ENCODE assay signal across 8 cellular contexts in the genomic region with DNA sequence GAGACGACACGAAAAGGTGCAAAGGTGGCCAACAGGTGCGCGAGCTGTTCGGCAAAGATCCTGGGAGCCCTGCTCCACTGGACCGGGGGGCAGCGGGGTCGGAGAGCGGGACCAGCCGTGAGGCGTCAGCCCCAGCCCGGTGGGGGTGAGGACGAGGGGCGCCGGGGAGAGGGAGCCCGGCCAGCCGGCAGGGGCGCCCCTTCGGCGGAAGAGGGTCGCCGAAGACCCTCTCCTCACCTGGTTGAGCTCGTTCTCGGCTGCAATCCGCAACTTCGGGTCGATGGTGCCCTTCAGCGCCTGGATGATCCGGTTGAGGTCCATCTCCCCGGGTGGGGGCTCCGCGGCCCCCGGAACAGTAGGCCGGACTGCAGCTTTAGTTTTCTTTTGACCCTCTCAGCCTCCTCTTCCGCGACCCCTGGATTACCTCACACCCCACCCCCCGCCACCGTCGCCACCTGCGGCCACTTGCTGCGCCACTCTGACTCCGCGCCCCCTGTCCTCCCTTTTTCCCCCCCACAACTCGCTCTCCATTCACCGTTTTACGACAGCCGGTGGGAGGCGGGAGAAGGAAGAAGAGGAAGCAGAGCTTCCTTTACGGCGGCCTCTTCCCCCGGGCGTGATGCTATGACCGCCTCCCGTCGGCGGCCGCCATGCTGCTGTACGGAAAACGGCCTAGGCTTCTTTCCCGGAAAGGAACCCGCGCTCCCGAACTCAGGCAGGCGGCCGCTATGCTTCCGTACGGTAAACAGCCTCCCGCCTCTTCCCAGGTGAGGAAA. TPM values are rescaled to one million over a fixed set of nuclear protein-coding genes. Genes with fewer than 3 reads are reported as not detected.
DNase-seq lines count a peak whose midpoint lies in the region; ATAC-seq and TF ChIP-seq lines count a peak whose summit lies in the region.

Gene IPO8 (minus strand): TSS at position 543 of the 776 bp plus-strand sequence. CDS start 222 bp downstream, at position 321.

- no peaks in the 10 kb centered on the region for H3K27me3 ChIP-seq in fibroblast of lung (ENCODE audit: control insufficient read depth, insufficient read depth, low read length)

- peaks cover 12% of the 10 kb centered on the region for H3K4me1 Mint-ChIP-seq in activated T-helper 17 cell treated with anti-CD3 and anti-CD28 coated beads, Interleukin-2, amount 50 U/mL, for 72 hours
- H3K4me1 Mint-ChIP-seq in naive thymus-derived CD8-positive, alpha-beta T cell = peaks cover 32 to 54% (median 47%) of the 10 kb centered on the region in 4 donors

- peak within 1 kb of the TSS; percentile 86 to 99 (median 96) for H3K4me3 ChIP-seq in fibroblast of lung (replicated peaks in 1 of 4; ENCODE audit: control extremely low read depth in 1 of 4, insufficient read depth in 1 of 4, low read depth in 3 of 4, low read length in 4 of 4)

- peak within 1 kb of the TSS; percentile 92 for H3K4me3 Mint-ChIP-seq in activated T-helper 17 cell treated with anti-CD3 and anti-CD28 coated beads, Interleukin-2, amount 50 U/mL, for 72 hours
- peak within 1 kb of the TSS; percentile 92 to 100 (median 98) for H3K4me3 Mint-ChIP-seq in naive thymus-derived CD8-positive, alpha-beta T cell

- peak within 1 kb of the TSS; percentile 76 for H3K9ac ChIP-seq in fibroblast of lung (ENCODE audit: insufficient read depth, low read length)

- H3K36me3 Mint-ChIP-seq in activated T-helper 17 cell treated with anti-CD3 and anti-CD28 coated beads, Interleukin-2, amount 50 U/mL, for 72 hours (ENCODE audit: low read depth) = peaks cover 1% of the 10 kb centered on the region
- peaks cover 0 to under 1% (median 0%) of the 10 kb centered on the region in 3 donors for H3K36me3 Mint-ChIP-seq in naive thymus-derived CD8-positive, alpha-beta T cell

- H3K27ac Mint-ChIP-seq in activated T-helper 17 cell treated with anti-CD3 and anti-CD28 coated beads, Interleukin-2, amount 50 U/mL, for 72 hours = peak within 1 kb of the TSS; percentile 97
- peak within 1 kb of the TSS; percentile 94 to 99 (median 96) for H3K27ac Mint-ChIP-seq in naive thymus-derived CD8-positive, alpha-beta T cell

- no peaks in the 10 kb centered on the region for H3K36me3 ChIP-seq in fibroblast of lung (ENCODE audit: control insufficient read depth, insufficient read depth, low read length)

- no peaks in the 10 kb centered on the region for H3K9me3 Mint-ChIP-seq in activated T-helper 17 cell treated with anti-CD3 and anti-CD28 coated beads, Interleukin-2, amount 50 U/mL, for 72 hours
- H3K9me3 Mint-ChIP-seq in naive thymus-derived CD8-positive, alpha-beta T cell = no peaks in the 10 kb centered on the region

- CTCF ChIA-PET in RWPE1 (lab: Yijun Ruan, JAX) = interaction anchor here (0.6 to 0.9 kb wide), 6 partner anchors 15 to 1094 kb away, joined by 3 to 7 read pairs (median 4); no protein-coding TSS in a partner anchor

- peak; percentile 86 for ATAC-seq in activated T-helper 17 cell treated with anti-CD3 and anti-CD28 coated beads, Interleukin-2, amount 50 U/mL, for 72 hours (replicated peaks)
- ATAC-seq in naive thymus-derived CD8-positive, alpha-beta T cell = peak; percentile 85 to 89

- peak within 1 kb of the TSS; percentile 94 for H2AFZ ChIP-seq in fibroblast of lung (ENCODE audit: low read length)

- peak within 1 kb of the TSS; percentile 91 for H3K4me2 ChIP-seq in fibroblast of lung (ENCODE audit: extremely low read depth, insufficient read depth, low read length)

- H3K27ac ChIP-seq in RWPE1 (peak within 1 kb of the TSS; percentile 79), fibroblast of lung (ENCODE audit: insufficient read depth, low read length) (peak within 1 kb of the TSS; percentile 78)

- H3K4me1 ChIP-seq in fibroblast of lung (ENCODE audit: control insufficient read depth, extremely low read depth, insufficient read depth, low read length) = peaks cover 3% of the 10 kb centered on the region

- DNase-seq in ELF-1 (ENCODE audit: low read depth, low spot score) (peak; percentile 97), GOT3 (lab: John Stamatoyannopoulos, UW) (peak; percentile 57), RWPE1 (ENCODE audit: low spot score) (peak; percentile 93), fibroblast of lung (ENCODE audit: low read depth in 2 of 2) (peak; percentile 93)
- peak; percentile 68 to 93 (median 81) for DNase-seq in naive thymus-derived CD8-positive, alpha-beta T cell
- DNase-seq in stimulated activated naive CD4-positive, alpha-beta T cell treated with Interleukin-2 at 50 U/mL for 16 hours (lab: John Stamatoyannopoulos, UW) = peak; percentile 90

- no peaks in the 10 kb centered on the region for H4K20me1 ChIP-seq in fibroblast of lung (ENCODE audit: control insufficient read depth, extremely low read depth, insufficient read depth, low read length)

- TF ChIP-seq CTCF in LNCAP (IDR thresholded peaks at IDR 0.05) (peak; percentile 46), RWPE1 (conservative IDR thresholded peaks at IDR 0.05; ENCODE audit: low read depth) (peak; percentile 39; the same call in 1 of the 2 replicates), fibroblast of lung (conservative IDR thresholded peaks at IDR 0.05 in 1 of 2, IDR thresholded peaks at IDR 0.05 in 1 of 2; ENCODE audit: low read depth in 1 of 2, low read length in 2 of 2) (peak; percentile 25 to 47)

- peaks cover 29% of the 10 kb centered on the region for H3K79me2 ChIP-seq in fibroblast of lung (ENCODE audit: control insufficient read depth, insufficient read depth, low read length)

- POLR2A ChIA-PET in RWPE1 (lab: Yijun Ruan, JAX; ENCODE audit: low non-redundant PET) = interaction anchor here (0.6 to 1.3 kb wide), 4 partner anchors 16 to 562 kb away, joined by 3 to 6 read pairs (median 4); no protein-coding TSS in a partner anchor
- POLR2A ChIA-PET in naive thymus-derived CD8-positive, alpha-beta T cell (lab: Charles Lee) = interaction anchor here (0.8 to 2.4 kb wide), 5 partner anchors 11 to 1315 kb away, joined by 3 to 26 read pairs (median 5); partner anchors contain the start of genes CAPRIN2 and ERGIC2

- no peaks in the 10 kb centered on the region for H3K9me3 ChIP-seq in fibroblast of lung (ENCODE audit: control insufficient read depth, insufficient read depth, low read depth, low read length)

- H3K27me3 Mint-ChIP-seq in activated T-helper 17 cell treated with anti-CD3 and anti-CD28 coated beads, Interleukin-2, amount 50 U/mL, for 72 hours = no peaks in the 10 kb centered on the region
- peaks cover 0 to 4% (median 0%) of the 10 kb centered on the region in 5 donors for H3K27me3 Mint-ChIP-seq in naive thymus-derived CD8-positive, alpha-beta T cell

RNA-seq across cellular contexts. Expression of gene IPO8, which starts in this region (rescaled TPM):
- total RNA-seq in activated T-helper 17 cell treated with anti-CD3 and anti-CD28 coated beads, Interleukin-2, amount 50 U/mL, for 72 hours = 10 to 100 TPM; 33.7 to 48.8 TPM
- 38.0 and 41.5 TPM in 2 replicates for total RNA-seq in fibroblast of lung
- polyA plus RNA-seq in fibroblast of lung = 12.4 and 15.0 TPM in 2 replicates
- polyA plus RNA-seq in fibroblast of lung (2012) = 23.0 and 30.1 TPM in 2 replicates
- polyA minus RNA-seq in fibroblast of lung (ENCODE audit: low replicate concordance) = 10.7 and 51.1 TPM in 2 replicates
- 10 to 100 TPM; 63.0 to 63.2 TPM for total RNA-seq in naive thymus-derived CD8-positive, alpha-beta T cell
- 10 to 100 TPM; 17.8 to 19.5 (median 17.8) TPM for polyA plus RNA-seq in naive thymus-derived CD8-positive, alpha-beta T cell

Comparison
In these comparisons a context has a peak if more than half of its experiments do, and no peak if none do; other contexts are left out.
1. Peak in every context shown above with its lines: DNase-seq, ATAC-seq, H3K4me3 ChIP-seq and H3K27ac ChIP-seq.